ENCODE assay signal across 17 cellular contexts in the genomic region with DNA sequence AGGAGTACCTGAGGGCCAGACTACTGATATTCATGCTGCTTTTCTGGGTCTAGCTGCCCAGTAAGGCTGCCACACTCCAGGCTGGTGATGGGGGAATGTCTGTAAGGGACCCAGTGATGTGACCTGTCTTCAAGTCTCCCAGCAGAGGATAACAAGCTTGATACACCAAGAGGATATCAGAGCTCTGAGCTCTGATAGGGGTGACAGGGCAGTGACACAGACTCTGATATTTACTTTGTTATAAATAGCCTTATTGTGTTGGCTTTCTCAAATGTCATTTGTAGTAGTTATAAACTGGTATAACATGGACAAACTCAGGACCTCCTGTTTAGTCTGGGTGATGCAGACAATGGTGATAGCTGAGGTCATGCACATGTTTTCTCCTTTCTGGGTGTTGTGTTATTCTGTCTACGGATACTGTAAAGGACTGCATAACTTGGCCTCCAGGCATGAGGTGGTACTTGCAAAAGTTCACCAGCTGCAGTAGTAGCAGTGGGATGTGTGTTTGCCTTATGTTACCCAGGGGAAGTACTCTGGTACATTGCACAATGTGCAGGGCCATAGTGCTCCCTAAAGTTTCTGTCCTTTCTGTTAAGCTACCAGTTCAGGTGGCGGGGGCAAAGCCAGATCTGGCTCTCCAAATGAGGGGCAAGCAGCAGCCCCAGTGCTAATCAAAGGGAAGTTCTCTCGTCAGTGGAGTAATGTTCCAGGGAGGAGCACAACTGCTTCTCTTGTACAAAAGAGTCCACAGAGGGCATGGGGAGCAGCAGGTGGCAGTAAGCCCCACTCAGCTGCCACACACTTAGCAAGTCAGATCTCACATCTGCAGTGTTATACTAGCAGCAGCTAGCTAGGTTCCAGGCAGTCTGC.
DNase-seq lines count a peak whose midpoint lies in the region; ATAC-seq, FAIRE-seq and TF ChIP-seq lines count a peak whose summit lies in the region.
"Had no signal": no experiment of that assay in that cellular context is flagged by ENCODE, and none has a peak within 500 bp of the region (broad histone marks: within the 10 kb centered on the region; RNA-seq: fewer than 3 reads in every experiment).

No MANE protein-coding gene starts in this region.

- no peak overlapping the region for H3K4me3 Mint-ChIP-seq in GM23338
- H3K4me3 Mint-ChIP-seq: CD14-positive monocyte, IgD-negative memory B cell had no signal

- H4K5ac ChIP-seq in H1 (ENCODE audit: insufficient read length, low read depth, low read length): no peak overlapping the region

- 85% methylated on average over 2 of the region's 3 CpGs; no CpG with 5 or more reads in 1 of the 2 experiments for whole genome bisulfite sequencing in H1 (ENCODE audit: extremely low coverage in 1 of 2, insufficient coverage in 1 of 2, insufficient read length in 1 of 2, insufficient replicate concordance in 2 of 2, low coverage in 1 of 2, low lambda C conversion rate in 2 of 2, missing lambda C conversion rate in 1 of 2), 2 experiments

- intact Hi-C loops in A673 (cut with micrococcal nuclease; ENCODE audit: unreplicated experiment): no loop called here

- no peak overlapping the region; the same call in 1 of the 2 replicates for H2BK15ac ChIP-seq in H1 (ENCODE audit: low read length)

- peaks cover 11% of the 10 kb centered on the region for H3K9me3 Mint-ChIP-seq in GM23338

- 0 out of 2 replicates have a peak overlapping the region, but pooled peaks have one; percentile 34 for H2BK20ac ChIP-seq in H1 (ENCODE audit: low read length)

- TF ChIP-seq CTCF in GM23338 (conservative IDR thresholded peaks at IDR 0.05; ENCODE audit: low read depth in 2 of 2) (no peak), H1 (IDR thresholded peaks at IDR 0.05; ENCODE audit: control extremely low read depth in 1 of 3, insufficient read depth in 1 of 3, low read depth in 1 of 3, low read length in 3 of 3) (no peak), A673 (conservative IDR thresholded peaks at IDR 0.05; ENCODE audit: low read depth, low read length) (no peak)

- H3K4me1 ChIP-seq in GM23338 (ENCODE audit: insufficient read depth): peaks cover 12% of the 10 kb centered on the region
- H3K4me1 ChIP-seq in H1 (replicated peaks in 1 of 4; ENCODE audit: control insufficient read depth in 3 of 4, insufficient read depth in 4 of 4, low read length in 3 of 4): peaks cover 1 to 9% (median 6%) of the 10 kb centered on the region in 4 experiments; a peak in 6 of 7 replicates
- H3K4me1 ChIP-seq in A673 (ENCODE audit: insufficient read depth, low read length, poor library complexity, severe bottlenecking): no peaks in the 10 kb centered on the region
- H3K4me1 ChIP-seq: Peyer's patch had no signal

- no peaks in the 10 kb centered on the region for H3K79me1 ChIP-seq in H1 (ENCODE audit: low read depth, low read length)

- DNase-seq in DMS 273 (lab: John Stamatoyannopoulos, UW; ENCODE audit: unreplicated experiment) (peak; percentile 35), GM23338 (ENCODE audit: low spot score) (no peak), H1 (ENCODE audit: low read depth in 1 of 2, low spot score in 2 of 2) (no peak), left kidney (ENCODE audit: low read depth, low spot score) (peak; percentile 37), A673 (ENCODE audit: low spot score) (no peak), NCI-H446 treated with DMSO at 0.1 percent for 48 hours (lab: John Stamatoyannopoulos, UW) (no peak), HT-29 (ENCODE audit: low spot score) (no peak)
- DNase-seq: Kasumi-1, MM.1S, NCI-H1092 treated with DMSO at 0.1 percent for 48 hours, NCI-H1694, NCI-H2107, NCI-H446, Peyer's patch had no signal

- no peak overlapping the region for H3K27ac ChIP-seq in GM23338 (ENCODE audit: low read depth)
- no peak overlapping the region for H3K27ac ChIP-seq in H1 (ENCODE audit: low read depth, low read length)
- no peak overlapping the region for H3K27ac ChIP-seq in A673 (ENCODE audit: low read depth, low read length, poor library complexity, severe bottlenecking)
- H3K27ac ChIP-seq: Peyer's patch had no signal

- no peak overlapping the region for H3K56ac ChIP-seq in H1 (replicated peaks; ENCODE audit: insufficient read length, low read depth, low read length)

- no peak overlapping the region for H3K23ac ChIP-seq in H1 (ENCODE audit: insufficient read length)

- H4K20me1 ChIP-seq in GM23338 (replicated peaks; ENCODE audit: insufficient read depth) (no peaks in the 10 kb centered on the region), H1 (replicated peaks in 1 of 2; ENCODE audit: control insufficient read depth in 1 of 2, insufficient read depth in 2 of 2, low read length in 2 of 2) (no peaks in the 10 kb centered on the region)

- H4K91ac ChIP-seq in H1 (replicated peaks; ENCODE audit: insufficient read length, low read length): no peak overlapping the region

- H3K27me3 Mint-ChIP-seq in GM23338 (ENCODE audit: insufficient read depth, low read depth, poor library complexity): peaks cover 3% of the 10 kb centered on the region
- H3K27me3 Mint-ChIP-seq: IgD-negative memory B cell had no signal

- H3K9me2 ChIP-seq in GM23338 (ENCODE audit: insufficient read depth): no peaks in the 10 kb centered on the region

- H3K4ac ChIP-seq in H1 (replicated peaks; ENCODE audit: insufficient read length, low read depth, low read length): no peak overlapping the region

- no peaks in the 10 kb centered on the region for H3F3A ChIP-seq in GM23338 (replicated peaks; ENCODE audit: low read depth)

- no peak overlapping the region for H3K4me3 ChIP-seq in GM23338
- H3K4me3 ChIP-seq in H1 (ENCODE audit: extremely low read depth in 1 of 4, insufficient read depth in 2 of 4, low read depth in 3 of 4, low read length in 4 of 4): no peak overlapping the region
- H3K4me3 ChIP-seq in A673 (ENCODE audit: low read depth, low read length, poor library complexity, severe bottlenecking): no peak overlapping the region
- H3K4me3 ChIP-seq: Peyer's patch had no signal

- TF ChIP-seq POLR2A in H1 (IDR thresholded peaks at IDR 0.05; ENCODE audit: control extremely low read depth in 1 of 2, low read depth in 2 of 2, low read length in 2 of 2): no peak

- TF ChIP-seq EP300 in H1 (IDR thresholded peaks at IDR 0.05; ENCODE audit: borderline replicate concordance in 1 of 2, low read depth in 2 of 2, low read length in 2 of 2): no peak

- 0 out of 2 replicates have a peak overlapping the region, but pooled peaks have one; percentile 14 for H2BK5ac ChIP-seq in H1 (ENCODE audit: low read depth, low read length)

- H3K36me3 Mint-ChIP-seq in GM23338 (ENCODE audit: low read depth): peaks cover 3% of the 10 kb centered on the region
- H3K36me3 Mint-ChIP-seq: CD14-positive monocyte, IgD-negative memory B cell had no signal

- CTCF ChIA-PET in H1 (lab: Charles Lee; ENCODE audit: partially characterized antibody) (interaction anchor here (1.0 to 1.6 kb wide), 4 partner anchors 9 to 737 kb away, joined by 3 to 6 read pairs (median 3); no protein-coding TSS in a partner anchor), A673 (lab: Charles Lee) (no interaction called here)

- no peak for TF ChIP-seq RAD21 in H1 (IDR thresholded peaks at IDR 0.05 in 1 of 2, conservative IDR thresholded peaks at IDR 0.05 in 1 of 2; ENCODE audit: low read depth in 2 of 2, low read length in 2 of 2)

- peak overlapping the region; percentile 9; the same call in 1 of the 2 replicates for H3K27ac Mint-ChIP-seq in GM23338
- H3K27ac Mint-ChIP-seq: CD14-positive monocyte, IgD-negative memory B cell had no signal

- no peak overlapping the region for H3K14ac ChIP-seq in H1 (ENCODE audit: insufficient read length)

- no peak overlapping the region for H2BK120ac ChIP-seq in H1 (replicated peaks; ENCODE audit: low read depth, low read length)

- no peaks in the 10 kb centered on the region for H3K36me3 ChIP-seq in GM23338 (ENCODE audit: insufficient read depth)
- no peaks in the 10 kb centered on the region for H3K36me3 ChIP-seq in H1 (ENCODE audit: control insufficient read depth in 2 of 4, insufficient read depth in 4 of 4, low read length in 3 of 4)
- H3K36me3 ChIP-seq in A673 (ENCODE audit: insufficient read depth, low read length, poor library complexity, severe bottlenecking): no peaks in the 10 kb centered on the region
- H3K36me3 ChIP-seq: Peyer's patch had no signal

- no peak for FAIRE-seq in H1 (lab: Jason Lieb, UNC)

- POLR2A ChIA-PET in H1 (lab: Charles Lee; ENCODE audit: partially characterized antibody): interaction anchor here (0.6 kb wide), 1 partner anchor 121 kb away, joined by 3 read pairs; no protein-coding TSS in a partner anchor
- POLR2A ChIA-PET in A673 (lab: Charles Lee; ENCODE audit: low non-redundant PET): no interaction called here

- H3K4me1 Mint-ChIP-seq in GM23338: peaks cover 12% of the 10 kb centered on the region
- H3K4me1 Mint-ChIP-seq: CD14-positive monocyte, IgD-negative memory B cell had no signal

- no peak overlapping the region for H3K18ac ChIP-seq in H1 (ENCODE audit: extremely low read depth, low read length)

- BruUV-seq in A673 (replicated peaks; lab: Mats Ljungman, UMichigan): no TSS peak

- H2BK12ac ChIP-seq in H1 (ENCODE audit: low read depth, low read length): peak overlapping the region; percentile 61

- H3K79me2 ChIP-seq in GM23338 (replicated peaks; ENCODE audit: insufficient read depth) (no peaks in the 10 kb centered on the region), H1 (ENCODE audit: control insufficient read depth in 1 of 2, insufficient read depth in 2 of 2, low read length in 2 of 2) (no peaks in the 10 kb centered on the region)

- H3K23me2 ChIP-seq in H1 (ENCODE audit: low read depth, low read length): no peaks in the 10 kb centered on the region

- H2AFZ ChIP-seq in GM23338 (peak overlapping the region; percentile 90), H1 (ENCODE audit: low read length) (peak overlapping the region; percentile 96; the same call in 1 of the 2 replicates)

- H3K9me3 ChIP-seq in H1 (ENCODE audit: insufficient read depth in 2 of 2, low read depth in 1 of 2, low read length in 1 of 2) (no peaks in the 10 kb centered on the region), A673 (ENCODE audit: low read depth, low read length, poor library complexity, severe bottlenecking) (no peaks in the 10 kb centered on the region)

- no peak; the same call in 2 of the 3 replicates for ATAC-seq in GM23338
- ATAC-seq: SK-N-SH treated with all-trans-retinoic acid at 6 μM for 48 hours had no signal

- H3K27me3 ChIP-seq in GM23338 (ENCODE audit: insufficient read depth) (no peaks in the 10 kb centered on the region), H1 (replicated peaks in 1 of 4; ENCODE audit: control insufficient read depth in 3 of 4, extremely low read depth in 1 of 4, insufficient read depth in 3 of 4, low read length in 3 of 4) (no peaks in the 10 kb centered on the region), A673 (replicated peaks; ENCODE audit: insufficient read depth, low read depth, low read length, poor library complexity) (no peaks in the 10 kb centered on the region)
- H3K27me3 ChIP-seq: Peyer's patch had no signal

- no peak overlapping the region for H3K9ac ChIP-seq in H1 (replicated peaks in 1 of 4; ENCODE audit: extremely low read depth in 1 of 4, low read depth in 3 of 4, low read length in 3 of 4)

- no peak overlapping the region for H2AK5ac ChIP-seq in H1 (ENCODE audit: low read depth, low read length)

- H4K8ac ChIP-seq in H1 (ENCODE audit: extremely low read depth, insufficient read depth, low read length): no peak overlapping the region

- H3K4me2 ChIP-seq in GM23338 (no peak overlapping the region), H1 (ENCODE audit: insufficient read depth in 1 of 2, low read depth in 2 of 2, low read length in 2 of 2) (peak overlapping the region; percentile 38 to 46; a peak in 2 of 4 replicates)

Comparison
In these comparisons a context has a peak if more than half of its experiments do, and no peak if none do; other contexts are left out.
1. DNase-seq: peak in DMS 273 (single experiment) and left kidney (single experiment); none in GM23338 (single experiment), H1 (0 of 2), A673 (single experiment), NCI-H446 treated with DMSO at 0.1 percent for 48 hours (single experiment) and HT-29 (single experiment).